ENCODE assay signal across 8 cellular contexts in genomic region chr20:36154696-36155628, GRCh38. TPM values are rescaled to one million over a fixed set of nuclear protein-coding genes. Genes with fewer than 3 reads are reported as not detected.
DNase-seq lines count a peak whose midpoint lies in the region; ATAC-seq and TF ChIP-seq lines count a peak whose summit lies in the region.

EPB41L1 (plus strand) TSS chr20:36154740; CDS start chr20:36173778, 19,038 bp downstream.

- H3K4me1 ChIP-seq in PC-9 (replicated peaks; ENCODE audit: insufficient read depth), result peaks cover 35% of the 10 kb centered on the region
- H3K4me1 ChIP-seq in mucosa of rectum (ENCODE audit: control insufficient read depth in 2 of 2, insufficient read depth in 2 of 2, low read length in 2 of 2), result peaks cover 6% of the 10 kb centered on the region in 2 donors
- H3K4me1 ChIP-seq in urinary bladder (ENCODE audit: insufficient read depth), result no peaks in the 10 kb centered on the region

- H3K79me2 ChIP-seq in PC-9 (ENCODE audit: low read depth), result peaks cover 13% of the 10 kb centered on the region; the same call in 1 of the 2 replicates

- no peak for ATAC-seq in GM18867 (IDR thresholded peaks at IDR 0.05; ENCODE audit: unreplicated experiment)
- no peak for ATAC-seq in HG02623 (IDR thresholded peaks at IDR 0.05; ENCODE audit: unreplicated experiment)

- H3K9ac ChIP-seq in mucosa of rectum (ENCODE audit: low read depth in 1 of 2, low read length in 2 of 2), result peak within 1 kb of the TSS; percentile 52 to 59

- peak; percentile 41 for DNase-seq in ELR (ENCODE audit: low read depth)
- DNase-seq in PC-9, result no peak
- DNase-seq in endothelial cell (ENCODE audit: low spot score), result peak; percentile 21
- DNase-seq in stimulated activated CD4-positive, alpha-beta T cell treated with anti-CD3 and anti-CD28 coated beads, Interleukin-2, amount 100 ng/mL, for 48 hours, result no peak

- no peaks in the 10 kb centered on the region for H3K9me2 ChIP-seq in PC-9 (ENCODE audit: insufficient read depth)

- peak within 1 kb of the TSS; percentile 80 for H2AFZ ChIP-seq in PC-9

- intact Hi-C loops in PC-9 (cut with micrococcal nuclease; ENCODE audit: unreplicated experiment), result no loop called here

- H3K27ac ChIP-seq in PC-9 (peak within 1 kb of the TSS; percentile 45), mucosa of rectum (ENCODE audit: low read depth in 2 of 2, low read length in 2 of 2) (no peak within 1 kb of the TSS), urinary bladder (ENCODE audit: low read depth) (peak within 1 kb of the TSS; percentile 13)

- POLR2A ChIA-PET in PC-9 (lab: Charles Lee; ENCODE audit: unreplicated experiment), result no interaction called here

- peaks cover 4% of the 10 kb centered on the region for H3K36me3 Mint-ChIP-seq in endothelial cell (ENCODE audit: low read depth, unreplicated experiment)

- 10% methylated on average over 51 of the region's 51 CpGs for WGBS in urinary bladder

- H3K4me3 ChIP-seq in PC-9, result peak within 1 kb of the TSS; percentile 79
- peak within 1 kb of the TSS; percentile 61 to 66 for H3K4me3 ChIP-seq in mucosa of rectum (ENCODE audit: low read length in 2 of 2)
- H3K4me3 ChIP-seq in urinary bladder (ENCODE audit: low read depth, low read length), result peak within 1 kb of the TSS; percentile 70

- peak within 1 kb of the TSS; percentile 85 for H3K4me3 Mint-ChIP-seq in endothelial cell (ENCODE audit: unreplicated experiment)

- H4K20me1 ChIP-seq in PC-9 (ENCODE audit: insufficient read depth), result peaks cover 25% of the 10 kb centered on the region

- no peaks in the 10 kb centered on the region for H3K9me3 Mint-ChIP-seq in endothelial cell (ENCODE audit: unreplicated experiment)

- H3K27me3 ChIP-seq in PC-9 (ENCODE audit: insufficient read depth, low read depth), result no peaks in the 10 kb centered on the region
- H3K27me3 ChIP-seq in mucosa of rectum (ENCODE audit: control insufficient read depth in 2 of 2, insufficient read depth in 2 of 2, low read length in 2 of 2), result no peaks in the 10 kb centered on the region

- H3K9me3 ChIP-seq in PC-9 (ENCODE audit: insufficient read depth, low read depth) (no peaks in the 10 kb centered on the region), mucosa of rectum (ENCODE audit: control insufficient read depth in 2 of 2, low read length in 2 of 2) (no peaks in the 10 kb centered on the region)

- H3K4me2 ChIP-seq in PC-9, result peak within 1 kb of the TSS; percentile 98

- H3K36me3 ChIP-seq in PC-9 (ENCODE audit: low read depth), result no peaks in the 10 kb centered on the region
- H3K36me3 ChIP-seq in mucosa of rectum (ENCODE audit: control insufficient read depth in 2 of 2, insufficient read depth in 2 of 2, low read length in 2 of 2), result no peaks in the 10 kb centered on the region
- H3K36me3 ChIP-seq in urinary bladder (ENCODE audit: insufficient read depth), result no peaks in the 10 kb centered on the region

- TF ChIP-seq CTCF in PC-9 (conservative IDR thresholded peaks at IDR 0.05) (no peak), endothelial cell (IDR thresholded peaks at IDR 0.05; ENCODE audit: unreplicated experiment) (no peak)

- peaks cover 32% of the 10 kb centered on the region for H3F3A ChIP-seq in PC-9 (ENCODE audit: insufficient read depth, low read depth)

- BruUV-seq in PC-9 (replicated peaks; lab: Mats Ljungman, UMichigan), result no TSS peak

- H3K27me3 Mint-ChIP-seq in endothelial cell (ENCODE audit: unreplicated experiment), result peaks cover 9% of the 10 kb centered on the region

- CTCF ChIA-PET in PC-9 (lab: Charles Lee), result no interaction called here

- no peak within 1 kb of the TSS for H3K27ac Mint-ChIP-seq in endothelial cell (ENCODE audit: unreplicated experiment)

- peaks cover 9% of the 10 kb centered on the region for H3K4me1 Mint-ChIP-seq in endothelial cell (ENCODE audit: unreplicated experiment)

RNA-seq across cellular contexts. Expression of gene EPB41L1, which starts in this region (rescaled TPM):
- total RNA-seq in PC-9 (2021) (134 and 141 TPM in 2 replicates), endothelial cell (ENCODE audit: unreplicated experiment) (19.3 TPM), urinary bladder (37.0 TPM)
- polyA plus RNA-seq in urinary bladder, result 32.1 TPM

Comparison
In these comparisons a context has a peak if more than half of its experiments do, and no peak if none do; other contexts are left out.
1. DNase-seq: peak in ELR (single experiment) and endothelial cell (single experiment); none in PC-9 (0 of 2) and stimulated activated CD4-positive, alpha-beta T cell treated with anti-CD3 and anti-CD28 coated beads, Interleukin-2, amount 100 ng/mL, for 48 hours (0 of 2).
2. H3K27ac ChIP-seq: peak in PC-9 (single experiment) and urinary bladder (single experiment); none in mucosa of rectum (0 of 2).
3. Peak in every context shown above with its lines, with median percentiles within 50 percentile points of each other: H3K4me3 ChIP-seq.